1 cellular context compared by ENCODE assay signal in the genomic region with DNA sequence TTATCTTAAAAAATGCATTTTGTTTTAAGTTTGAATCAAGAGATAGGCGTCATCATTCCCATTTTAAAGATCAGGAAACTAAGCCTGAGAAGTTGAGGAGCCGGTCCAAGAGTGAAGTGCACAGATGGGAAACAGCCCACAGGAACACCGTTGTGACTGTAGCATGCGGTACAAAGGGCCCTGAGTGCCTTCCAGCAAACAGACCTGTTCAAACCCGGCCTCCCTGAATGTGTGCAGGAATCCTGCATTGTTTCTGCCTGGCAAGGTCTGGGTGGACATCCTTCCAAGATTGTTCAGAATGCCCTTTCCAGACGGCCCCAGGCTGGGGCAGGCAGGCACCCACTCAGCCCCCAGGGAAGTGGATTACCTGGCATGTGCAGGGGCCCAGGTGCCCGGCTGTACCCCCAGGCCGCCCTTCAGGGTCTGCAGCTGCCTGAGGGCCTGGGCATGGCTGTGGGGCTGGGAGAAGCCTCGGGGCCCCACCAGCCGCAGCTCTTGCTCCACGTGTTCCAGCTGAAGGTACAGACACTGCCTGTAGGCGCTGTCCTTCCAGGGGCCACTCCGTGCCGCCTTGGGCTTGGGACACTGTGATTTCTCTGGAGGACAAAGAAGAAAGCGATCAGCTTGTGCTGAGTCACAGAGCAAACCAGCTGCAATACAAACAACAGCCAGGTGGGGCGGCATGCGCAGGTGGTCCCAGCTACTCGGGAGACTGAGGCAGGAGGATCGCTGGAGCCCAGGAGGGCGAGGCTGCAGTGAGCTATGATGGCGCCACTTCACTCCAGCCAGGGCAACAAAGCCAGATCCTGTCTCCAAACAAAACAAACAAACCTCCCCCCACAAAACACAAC.
TF ChIP-seq lines count a peak whose summit lies in the region.

No MANE protein-coding gene starts in this region.

TF ChIP-seq in A549, 52 proteins besides CTCF, POLR2A, EP300 and RAD21 (continued from another document):
- TF ChIP-seq, protein P1, sequence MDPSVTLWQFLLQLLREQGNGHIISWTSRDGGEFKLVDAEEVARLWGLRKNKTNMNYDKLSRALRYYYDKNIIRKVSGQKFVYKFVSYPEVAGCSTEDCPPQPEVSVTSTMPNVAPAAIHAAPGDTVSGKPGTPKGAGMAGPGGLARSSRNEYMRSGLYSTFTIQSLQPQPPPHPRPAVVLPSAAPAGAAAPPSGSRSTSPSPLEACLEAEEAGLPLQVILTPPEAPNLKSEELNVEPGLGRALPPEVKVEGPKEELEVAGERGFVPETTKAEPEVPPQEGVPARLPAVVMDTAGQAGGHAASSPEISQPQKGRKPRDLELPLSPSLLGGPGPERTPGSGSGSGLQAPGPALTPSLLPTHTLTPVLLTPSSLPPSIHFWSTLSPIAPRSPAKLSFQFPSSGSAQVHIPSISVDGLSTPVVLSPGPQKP (IDR thresholded peaks at IDR 0.05; ENCODE audit: low read depth, low read length) = no peak
- TF ChIP-seq MYC (IDR thresholded peaks at IDR 0.05; ENCODE audit: borderline replicate concordance, low read length) (no peak), ZFP36 (IDR thresholded peaks at IDR 0.05; ENCODE audit: borderline replicate concordance, partially characterized antibody) (no peak), GATA3 (IDR thresholded peaks at IDR 0.05; ENCODE audit: borderline replicate concordance) (no peak), NFE2L2 (conservative IDR thresholded peaks at IDR 0.05; ENCODE audit: low read length) (peak; percentile 32; the same call in 1 of the 2 replicates), HDAC2 (IDR thresholded peaks at IDR 0.05) (peak; percentile 30; the same call in 1 of the 2 replicates), KDM1A (IDR thresholded peaks at IDR 0.05; ENCODE audit: low read depth) (peak; percentile 82; the same call in 1 of the 2 replicates), HOXB5 (CRISPR knock-in tag; IDR thresholded peaks at IDR 0.05) (no peak), NPAS2 (CRISPR knock-in tag; IDR thresholded peaks at IDR 0.05; ENCODE audit: borderline replicate concordance) (peak; percentile 30; the same call in 1 of the 2 replicates), JUN (IDR thresholded peaks at IDR 0.05) (no peak), HOXB13 (CRISPR knock-in tag; IDR thresholded peaks at IDR 0.05; ENCODE audit: low read depth) (peak; percentile 30; the same call in 1 of the 2 replicates)
- TF ChIP-seq, protein P2, sequence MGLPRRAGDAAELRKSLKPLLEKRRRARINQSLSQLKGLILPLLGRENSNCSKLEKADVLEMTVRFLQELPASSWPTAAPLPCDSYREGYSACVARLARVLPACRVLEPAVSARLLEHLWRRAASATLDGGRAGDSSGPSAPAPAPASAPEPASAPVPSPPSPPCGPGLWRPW (IDR thresholded peaks at IDR 0.05) = no peak
- TF ChIP-seq, protein P3, sequence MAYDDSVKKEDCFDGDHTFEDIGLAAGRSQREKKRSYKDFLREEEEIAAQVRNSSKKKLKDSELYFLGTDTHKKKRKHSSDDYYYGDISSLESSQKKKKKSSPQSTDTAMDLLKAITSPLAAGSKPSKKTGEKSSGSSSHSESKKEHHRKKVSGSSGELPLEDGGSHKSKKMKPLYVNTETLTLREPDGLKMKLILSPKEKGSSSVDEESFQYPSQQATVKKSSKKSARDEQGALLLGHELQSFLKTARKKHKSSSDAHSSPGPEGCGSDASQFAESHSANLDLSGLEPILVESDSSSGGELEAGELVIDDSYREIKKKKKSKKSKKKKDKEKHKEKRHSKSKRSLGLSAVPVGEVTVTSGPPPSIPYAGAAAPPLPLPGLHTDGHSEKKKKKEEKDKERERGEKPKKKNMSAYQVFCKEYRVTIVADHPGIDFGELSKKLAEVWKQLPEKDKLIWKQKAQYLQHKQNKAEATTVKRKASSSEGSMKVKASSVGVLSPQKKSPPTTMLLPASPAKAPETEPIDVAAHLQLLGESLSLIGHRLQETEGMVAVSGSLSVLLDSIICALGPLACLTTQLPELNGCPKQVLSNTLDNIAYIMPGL (CRISPR knock-in tag; IDR thresholded peaks at IDR 0.05; ENCODE audit: borderline replicate concordance) = no peak
